9 cellular contexts compared by ENCODE assay signal in the genomic region with DNA sequence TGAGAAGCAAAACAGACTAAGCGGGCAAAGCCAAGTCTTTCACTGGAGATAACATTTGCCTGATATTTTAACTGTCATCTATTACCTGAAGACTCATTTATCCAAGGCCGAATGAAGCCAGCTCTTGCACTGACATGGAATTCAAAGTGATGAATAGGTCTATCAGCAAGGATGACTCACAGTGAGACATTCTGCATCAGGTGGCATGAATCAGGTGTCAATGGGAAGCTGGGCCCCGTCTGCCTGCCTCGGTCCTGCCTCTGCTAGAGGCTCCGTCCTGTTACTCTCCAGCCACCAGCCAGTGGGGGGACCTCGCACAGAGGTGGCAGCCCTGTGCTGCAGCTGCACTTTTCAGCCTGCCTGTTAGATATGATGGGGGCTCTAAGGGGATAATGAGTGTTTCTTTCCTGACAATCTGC. TPM values are rescaled to one million over a fixed set of nuclear protein-coding genes. Genes with fewer than 3 reads are reported as not detected.
DNase-seq lines count a peak whose midpoint lies in the region; ATAC-seq, FAIRE-seq and TF ChIP-seq lines count a peak whose summit lies in the region.
"Had no signal": no experiment of that assay in that cellular context is flagged by ENCODE, and none has a peak within 500 bp of the region (broad histone marks: within the 10 kb centered on the region; RNA-seq: fewer than 3 reads in every experiment).

No MANE protein-coding gene starts in this region.

- no peak overlapping the region for H3K4me3 ChIP-seq in epithelial cell of esophagus (ENCODE audit: low read length)

- TF ChIP-seq CTCF in epithelial cell of esophagus (IDR thresholded peaks at IDR 0.05; ENCODE audit: insufficient read depth, low read depth, low read length, missing control alignments) = no peak

- no peak for ATAC-seq in HG03469 (IDR thresholded peaks at IDR 0.05; ENCODE audit: unreplicated experiment)
- no peak for ATAC-seq in stimulated activated naive CD8-positive, alpha-beta T cell treated with anti-CD3 and anti-CD28 coated beads, Interleukin-15, amount 100 ng/mL, for 72 hours

- no peaks in the 10 kb centered on the region for H3K9me3 Mint-ChIP-seq in stimulated activated naive CD8-positive, alpha-beta T cell treated with anti-CD3 and anti-CD28 coated beads, Interleukin-15, amount 100 ng/mL, for 72 hours

- in situ Hi-C loops in ACHN (cut with HindIII; ENCODE audit: low pct_ligation_motif_present, low pct_unique_long_range_greater_than_20kb, low sequenced_read_pairs) = no loop called here

- no peaks in the 10 kb centered on the region for H3K4me1 Mint-ChIP-seq in stimulated activated naive CD8-positive, alpha-beta T cell treated with anti-CD3 and anti-CD28 coated beads, Interleukin-15, amount 100 ng/mL, for 72 hours

- peak; percentile 69 for DNase-seq in ACHN
- peak; percentile 33 for DNase-seq in NCI-H146 treated with DMSO at 0.1 percent for 48 hours (lab: John Stamatoyannopoulos, UW; ENCODE audit: unreplicated experiment)
- peak; percentile 96 for DNase-seq in epithelial cell of esophagus (ENCODE audit: low read depth)
- DNase-seq in mucosa of gallbladder (ENCODE audit: low spot score) = peak; percentile 47
- DNase-seq in GM12892 (ENCODE audit: insufficient read length) = no peak
- DNase-seq in stimulated activated naive CD8-positive, alpha-beta T cell treated with anti-CD3 and anti-CD28 coated beads, Interleukin-15, amount 100 ng/mL, for 72 hours = no peak
- DNase-seq in NOMO-1 treated with dmso at 0.1 percent for 144 hours (lab: John Stamatoyannopoulos, UW; ENCODE audit: unreplicated experiment) = no peak
- DNase-seq: effector memory CD4-positive, alpha-beta T cell had no signal

- no peaks in the 10 kb centered on the region for H3K27me3 Mint-ChIP-seq in stimulated activated naive CD8-positive, alpha-beta T cell treated with anti-CD3 and anti-CD28 coated beads, Interleukin-15, amount 100 ng/mL, for 72 hours

- no peak overlapping the region for H3K27ac Mint-ChIP-seq in stimulated activated naive CD8-positive, alpha-beta T cell treated with anti-CD3 and anti-CD28 coated beads, Interleukin-15, amount 100 ng/mL, for 72 hours

- no peak for TF ChIP-seq POLR2A in GM12892 (IDR thresholded peaks at IDR 0.05; ENCODE audit: low read depth, low read length)

- H3K4me3 Mint-ChIP-seq in stimulated activated naive CD8-positive, alpha-beta T cell treated with anti-CD3 and anti-CD28 coated beads, Interleukin-15, amount 100 ng/mL, for 72 hours = no peak overlapping the region

- FAIRE-seq in GM12892 (lab: Jason Lieb, UNC) = no peak

RNA-seq across cellular contexts. Expression of a gene that starts 23.5 kb away (rescaled TPM):
- total RNA-seq in mucosa of gallbladder = 36.1 TPM
- 3.4 TPM for polyA plus RNA-seq in GM12892 (2012; ENCODE audit: missing spikeins)

Comparison
In these comparisons a context has a peak if more than half of its experiments do, and no peak if none do; other contexts are left out.
1. DNase-seq: peak in ACHN (single experiment), NCI-H146 treated with DMSO at 0.1 percent for 48 hours (single experiment), epithelial cell of esophagus (single experiment) and mucosa of gallbladder (single experiment); none in GM12892 (single experiment), stimulated activated naive CD8-positive, alpha-beta T cell treated with anti-CD3 and anti-CD28 coated beads, Interleukin-15, amount 100 ng/mL, for 72 hours (0 of 2) and NOMO-1 treated with dmso at 0.1 percent for 144 hours (single experiment).